In genomic region chr4:140071806-140072205, GRCh38 we compare ENCODE assay signal across 8 cellular contexts.
DNase-seq lines count a peak whose midpoint lies in the region; ATAC-seq and TF ChIP-seq lines count a peak whose summit lies in the region.

No MANE protein-coding gene starts in this region.

- TF ChIP-seq CTCF in mammary epithelial cell (conservative IDR thresholded peaks at IDR 0.05 in 1 of 2, IDR thresholded peaks at IDR 0.05 in 1 of 2; ENCODE audit: extremely low read depth in 1 of 2, insufficient read depth in 1 of 2, low read depth in 1 of 2, low read length in 2 of 2) = no peak

- no peaks in the 10 kb centered on the region for H3K27me3 ChIP-seq in mammary epithelial cell (ENCODE audit: insufficient read depth, low read length)

- CTCF ChIA-PET in mammary epithelial cell (lab: Charles Lee; ENCODE audit: low non-redundant PET) = no interaction called here

- in situ Hi-C loops in mammary epithelial cell (cut with MboI; ENCODE audit: low sequenced_read_pairs in 2 of 2) = no loop called here

- dilution Hi-C loops in mammary epithelial cell (cut with HindIII; ENCODE audit: low sequenced_read_pairs) = no loop called here

- no peaks in the 10 kb centered on the region for H3K9me3 ChIP-seq in mammary epithelial cell (replicated peaks; ENCODE audit: insufficient read depth, low read length)

- H3K79me2 ChIP-seq in mammary epithelial cell (ENCODE audit: insufficient read depth, low read length) = no peaks in the 10 kb centered on the region

- H2AFZ ChIP-seq in mammary epithelial cell (ENCODE audit: low read depth, low read length) = peak overlapping the region; percentile 76

- no peak overlapping the region for H3K4me3 ChIP-seq in mammary epithelial cell (replicated peaks in 1 of 3; ENCODE audit: insufficient read depth in 1 of 3, low read depth in 2 of 3, low read length in 3 of 3)

- peaks cover 14% of the 10 kb centered on the region for H3K4me1 ChIP-seq in mammary epithelial cell (ENCODE audit: insufficient read depth, low read length)

- H3K27ac ChIP-seq in mammary epithelial cell (ENCODE audit: insufficient read depth, low read depth, low read length) (no peak overlapping the region), substantia nigra (ENCODE audit: low read depth, low read length, poor library complexity, severe bottlenecking) (no peak overlapping the region)

- peak overlapping the region; percentile 24 for H3K4me2 ChIP-seq in mammary epithelial cell (ENCODE audit: insufficient read depth, low read depth, low read length)

- H4K20me1 ChIP-seq in mammary epithelial cell (ENCODE audit: insufficient read depth, low read length) = no peaks in the 10 kb centered on the region

- intact Hi-C loops in mammary epithelial cell (cut with micrococcal nuclease) = no loop called here

- no TSS peak for BruUV-seq in mammary epithelial cell (replicated peaks; lab: Mats Ljungman, UMichigan)

- peak; percentile 21 for DNase-seq in T-helper 9 cell
- DNase-seq in mammary epithelial cell = peak; percentile 75
- DNase-seq in stimulated activated CD4-positive, alpha-beta T cell treated with anti-CD3 and anti-CD28 coated beads, Interleukin-12 subunit alpha, Interleukin-12 subunit beta, amount 100 ng/mL, for 4 hours = peak; percentile 45
- DNase-seq in SK-N-DZ (ENCODE audit: low spot score) = no peak
- DNase-seq in RPMI8226 = no peak
- no peak for DNase-seq in substantia nigra (lab: John Stamatoyannopoulos, UW)

- ATAC-seq in GM18519 (IDR thresholded peaks at IDR 0.05; ENCODE audit: low FRiP score, unreplicated experiment) (peak; percentile 71), HG03060 (IDR thresholded peaks at IDR 0.05; ENCODE audit: low read depth, unreplicated experiment) (peak; percentile 61)

- no peaks in the 10 kb centered on the region for H3K36me3 ChIP-seq in mammary epithelial cell (ENCODE audit: insufficient read depth, low read length)

- H3K9ac ChIP-seq in mammary epithelial cell (ENCODE audit: insufficient read depth, low read length) = no peak overlapping the region

- WGBS in mammary epithelial cell (ENCODE audit: low coverage, missing lambda C conversion rate) = 7% methylated on average over 3 of the region's 3 CpGs

Comparison
In these comparisons a context has a peak if more than half of its experiments do, and no peak if none do; other contexts are left out.
1. DNase-seq: peak in T-helper 9 cell (single experiment), mammary epithelial cell (single experiment) and stimulated activated CD4-positive, alpha-beta T cell treated with anti-CD3 and anti-CD28 coated beads, Interleukin-12 subunit alpha, Interleukin-12 subunit beta, amount 100 ng/mL, for 4 hours (single experiment); none in SK-N-DZ (single experiment), RPMI8226 (single experiment) and substantia nigra (0 of 49).